Comparison of ENCODE assay signal across 9 cellular contexts in genomic region chr2:164826293-164827243, GRCh38. TPM values are rescaled to one million over a fixed set of nuclear protein-coding genes. Genes with fewer than 3 reads are reported as not detected.
DNase-seq lines count a peak whose midpoint lies in the region; ATAC-seq and TF ChIP-seq lines count a peak whose summit lies in the region.
"Had no signal": no experiment of that assay in that cellular context is flagged by ENCODE, and none has a peak within 500 bp of the region (broad histone marks: within the 10 kb centered on the region; RNA-seq: fewer than 3 reads in every experiment).

No MANE protein-coding gene starts in this region.

- H3K9me3 ChIP-seq in right cardiac atrium (ENCODE audit: control insufficient read depth, low read length) (no peaks in the 10 kb centered on the region), tibial nerve (no peaks in the 10 kb centered on the region)
- H3K9me3 ChIP-seq: psoas muscle had no signal

- TF ChIP-seq CTCF in VCaP (conservative IDR thresholded peaks at IDR 0.05) (no peak), tibial nerve (IDR thresholded peaks at IDR 0.05) (no peak)

- 57% methylated on average over 8 of the region's 8 CpGs for WGBS in right cardiac atrium
- WGBS in tibial nerve, 2 donors: 54 to 64% methylated on average over 8 of the region's 8 CpGs

- H3K4me1 ChIP-seq in right cardiac atrium (ENCODE audit: control insufficient read depth, insufficient read depth, low read length) (peaks cover 5% of the 10 kb centered on the region), tibial nerve (peaks cover 0 to 73% (median 22%) of the 10 kb centered on the region in 4 donors)

- H3K27ac ChIP-seq in VCaP (peak overlapping the region; percentile 96), right cardiac atrium (ENCODE audit: low read length) (peak overlapping the region; percentile 42), tibial nerve (peak overlapping the region; percentile 10 to 87 (median 78))
- H3K27ac ChIP-seq: psoas muscle had no signal

- no peaks in the 10 kb centered on the region for H3K36me3 ChIP-seq in tibial nerve

- intact Hi-C loops in right cardiac atrium (cut with DNase I): no loop called here

- no peak for TF ChIP-seq POLR2A in tibial nerve (IDR thresholded peaks at IDR 0.05)

- H3K4me3 ChIP-seq in right cardiac atrium (ENCODE audit: low read length): no peak overlapping the region
- peak overlapping the region in 2 of 4 donors; percentile 3 to 27 for H3K4me3 ChIP-seq in tibial nerve
- H3K4me3 ChIP-seq: psoas muscle had no signal

- DNase-seq in NCI-H2171 treated with DMSO at 0.1 percent for 48 hours (lab: John Stamatoyannopoulos, UW): peak; percentile 49
- no peak for DNase-seq in NCI-H2171 (lab: John Stamatoyannopoulos, UW)
- peak; percentile 49 to 77 (median 51) for DNase-seq in right cardiac atrium
- no peak for DNase-seq in tibial nerve (ENCODE audit: low spot score in 2 of 2)
- DNase-seq in activated gamma-delta T cell (lab: John Stamatoyannopoulos, UW): no peak
- DNase-seq: psoas muscle had no signal

- peak; percentile 42 to 63 for TF ChIP-seq EP300 in tibial nerve (IDR thresholded peaks at IDR 0.05)

- no peaks in the 10 kb centered on the region for H3K27me3 ChIP-seq in right cardiac atrium (ENCODE audit: control insufficient read depth, insufficient read depth)
- no peaks in the 10 kb centered on the region for H3K27me3 ChIP-seq in tibial nerve

- ATAC-seq in right cardiac atrium (peak; percentile 92 to 94), HG03439 (IDR thresholded peaks at IDR 0.05; ENCODE audit: unreplicated experiment) (no peak), GM19397 (IDR thresholded peaks at IDR 0.05; ENCODE audit: unreplicated experiment) (no peak)

RNA-seq across cellular contexts. Expression of gene COBLL1, which starts 15.1 kb away (rescaled TPM):
- total RNA-seq in right cardiac atrium (1 to 10 TPM; 7.3 to 9.2 (median 8.6) TPM), tibial nerve (100 to 1,000 TPM; 117 to 190 (median 146) TPM)
- 3.2 TPM for polyA plus RNA-seq in right cardiac atrium

Comparison
In these comparisons a context has a peak if more than half of its experiments do, and no peak if none do; other contexts are left out.
1. DNase-seq: peak in NCI-H2171 treated with DMSO at 0.1 percent for 48 hours (single experiment) and right cardiac atrium (3 of 3); none in NCI-H2171 (single experiment), tibial nerve (0 of 2) and activated gamma-delta T cell (single experiment).
2. H3K27ac ChIP-seq: peak in every context shown above with its lines; median percentile 96 in VCaP; 78 in tibial nerve; 42 in right cardiac atrium.
3. ATAC-seq: peak in right cardiac atrium (2 of 2); none in HG03439 (single experiment) and GM19397 (single experiment).
4. RNA of gene COBLL1, which starts 15.1 kb away (total RNA-seq): 117 to 190 TPM in tibial nerve; 7.3 to 9.2 TPM in right cardiac atrium; every median in the first group is over 10 times any median in the second.